ENCODE assay signal across 21 cellular contexts in the genomic region with DNA sequence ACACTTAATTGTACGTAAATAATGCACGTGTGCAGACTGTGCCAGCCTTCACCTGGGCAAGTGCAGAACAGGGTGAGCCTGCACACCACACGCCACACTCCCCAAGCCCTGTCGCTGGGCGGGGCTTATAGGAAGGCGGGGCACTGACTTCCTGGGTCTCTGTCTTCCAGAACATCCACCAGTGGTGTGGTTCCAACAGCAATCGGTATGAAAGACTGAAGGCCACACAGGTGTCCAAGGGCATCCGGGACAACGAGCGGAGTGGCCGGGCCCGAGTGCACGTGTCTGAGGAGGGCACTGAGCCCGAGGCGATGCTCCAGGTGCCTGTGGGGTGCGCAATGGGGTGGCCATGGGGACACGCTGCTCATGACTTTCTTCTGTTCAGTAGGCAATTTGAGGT.
"Had no signal": no experiment of that assay in that cellular context is flagged by ENCODE, and none has a peak within 500 bp of the region (broad histone marks: within the 10 kb centered on the region; RNA-seq: fewer than 3 reads in every experiment).

No MANE protein-coding gene starts in this region.

- FAIRE-seq: endothelial cell of umbilical vein, TTC549 had no signal

- H3K4me3 ChIP-seq: left ventricle myocardium inferior, spleen had no signal

- H3K27ac ChIP-seq: foreskin keratinocyte, neutrophil, spleen, VCaP had no signal

- H3K27me3 ChIP-seq: foreskin keratinocyte, neutrophil, spleen had no signal

- H3K9me3 ChIP-seq: left ventricle myocardium inferior, neutrophil, spleen had no signal

- DNase-seq: activated CD4-positive, alpha-beta T cell treated with anti-CD3 and anti-CD28 coated beads for 48 hours; activated CD4-positive, alpha-beta T cell treated with anti-CD3 and anti-CD28 coated beads, Interleukin-2, amount 50 U/mL, for 48 hours; activated CD8-positive, alpha-beta memory T cell treated with anti-CD3 and anti-CD28 coated beads for 24 hours; activated naive CD8-positive, alpha-beta T cell treated with anti-CD3 and anti-CD28 coated beads, Interleukin-2, amount 50 U/mL, for 24 hours; amygdala; caudate nucleus; foreskin keratinocyte; kidney glomerular epithelial cell; left ventricle myocardium inferior; mammary epithelial cell; naive B cell; nephron progenitor cell; spleen; stimulated activated naive CD4-positive, alpha-beta T cell treated with Interleukin-2 at 50 U/mL for 16 hours; SW 1271; T-helper 9 cell had no signal

- ATAC-seq: activated CD4-positive, CD25-positive, alpha-beta regulatory T cell treated with anti-CD3 and anti-CD28 coated beads, Interleukin-2, amount 50 U/mL, for 24 hours; activated naive CD8-positive, alpha-beta T cell treated with anti-CD3 and anti-CD28 coated beads, Interleukin-2, amount 50 U/mL, for 24 hours; foreskin keratinocyte had no signal

- H3K4me1 ChIP-seq: foreskin keratinocyte, spleen had no signal
